In genomic region chr14:51224551-51224950, GRCh38 we compare ENCODE assay signal across 18 cellular contexts. TPM values are rescaled to one million over a fixed set of nuclear protein-coding genes. Genes with fewer than 3 reads are reported as not detected.
DNase-seq lines count a peak whose midpoint lies in the region; FAIRE-seq and TF ChIP-seq lines count a peak whose summit lies in the region.
"Had no signal": no experiment of that assay in that cellular context is flagged by ENCODE, and none has a peak within 500 bp of the region (broad histone marks: within the 10 kb centered on the region; RNA-seq: fewer than 3 reads in every experiment).

No MANE protein-coding gene starts in this region.

- FAIRE-seq in urothelium cell line (lab: Jason Lieb, UNC), result peak; percentile 58
- FAIRE-seq: GM19239 had no signal

- peaks cover 18% of the 10 kb centered on the region for H3K4me1 Mint-ChIP-seq in chondrocyte (ENCODE audit: low read depth)
- H3K4me1 Mint-ChIP-seq: B cell; CD4-positive, alpha-beta memory T cell had no signal

- TF ChIP-seq CTCF in chondrocyte (IDR thresholded peaks at IDR 0.05), result no peak

- H3K9me3 Mint-ChIP-seq in chondrocyte (ENCODE audit: low read depth), result peaks cover 5% of the 10 kb centered on the region

- H3K27ac Mint-ChIP-seq in chondrocyte (ENCODE audit: unreplicated experiment), result peak overlapping the region; percentile 10
- H3K27ac Mint-ChIP-seq: B cell; CD4-positive, alpha-beta memory T cell had no signal

- H3K27me3 Mint-ChIP-seq in chondrocyte (ENCODE audit: low read depth), result no peaks in the 10 kb centered on the region
- H3K27me3 Mint-ChIP-seq: B cell; CD4-positive, alpha-beta memory T cell had no signal

- H3K4me3 Mint-ChIP-seq in chondrocyte (ENCODE audit: unreplicated experiment), result no peak overlapping the region
- H3K4me3 Mint-ChIP-seq: B cell; CD4-positive, alpha-beta memory T cell had no signal

- intact Hi-C loops in head of caudate nucleus (cut with DNase I), result loop anchor here (10.0 kb wide), 2 partner anchors 130 to 270 kb away; partner anchors contain the start of gene TRIM9

- peaks cover 3% of the 10 kb centered on the region for H3K36me3 Mint-ChIP-seq in chondrocyte (ENCODE audit: low read depth)

- peak; percentile 24 for DNase-seq in LHCN-M2 (ENCODE audit: low read depth)
- DNase-seq in chondrocyte (ENCODE audit: low spot score), result no peak
- peak in 25 of 42 donors; percentile 8 to 74 (median 38) for DNase-seq in head of caudate nucleus
- DNase-seq in urothelium cell line (ENCODE audit: low spot score), result no peak
- DNase-seq in NCI-H1436 (lab: John Stamatoyannopoulos, UW), result no peak
- no peak for DNase-seq in activated CD8-positive, alpha-beta memory T cell treated with anti-CD3 and anti-CD28 coated beads, Interleukin-2, amount 50 U/mL, for 4 hours
- no peak for DNase-seq in stimulated activated CD4-positive, alpha-beta T cell treated with anti-CD3 and anti-CD28 coated beads, Interleukin-12 subunit alpha, Interleukin-12 subunit beta, amount 100 ng/mL, for 4 hours
- DNase-seq: CD4-positive, alpha-beta memory T cell; DMS79 treated with DMSO at 0.1 percent for 48 hours; GDM1; KBM-7; NCI-H1105; NCI-H187 treated with DMSO at 0.1 percent for 48 hours; NCI-H446; NCI-H748 treated with DMSO at 0.1 percent for 48 hours; Right ventricle myocardium superior had no signal

RNA-seq across cellular contexts. Expression of gene TMX1, which starts 15.5 kb away (rescaled TPM):
- total RNA-seq in LHCN-M2 (2014; rRNA removed) (85.6 and 93.9 TPM in 2 replicates), chondrocyte (34.1 to 39.7 TPM (median 35.4 TPM) in 3 replicates)
- polyA plus RNA-seq in LHCN-M2 (2012), result 17.4 TPM

Comparison
In these comparisons a context has a peak if more than half of its experiments do, and no peak if none do; other contexts are left out.
1. DNase-seq: peak in LHCN-M2 (single experiment) and head of caudate nucleus (25 of 42); none in chondrocyte (single experiment), urothelium cell line (single experiment), NCI-H1436 (single experiment), activated CD8-positive, alpha-beta memory T cell treated with anti-CD3 and anti-CD28 coated beads, Interleukin-2, amount 50 U/mL, for 4 hours (single experiment) and stimulated activated CD4-positive, alpha-beta T cell treated with anti-CD3 and anti-CD28 coated beads, Interleukin-12 subunit alpha, Interleukin-12 subunit beta, amount 100 ng/mL, for 4 hours (single experiment).